1 cellular context compared by ENCODE assay signal in genomic region chr5:81450940-81451339, GRCh38.
TF ChIP-seq lines count a peak whose summit lies in the region.

No MANE protein-coding gene starts in this region.

TF ChIP-seq in HEK293T, 16 proteins besides CTCF, POLR2A, EP300 and RAD21 (continued from another document):
- no peak for TF ChIP-seq PKNOX1 (IDR thresholded peaks at IDR 0.05)
